ENCODE assay signal across 1 cellular context in genomic region chr19:4361152-4362037, GRCh38.
TF ChIP-seq lines count a peak whose summit lies in the region.

No MANE protein-coding gene starts in this region.

TF ChIP-seq in HEK293, 187 proteins besides CTCF, POLR2A, EP300 and RAD21 (continued from another document):
- TF ChIP-seq AEBP2 (tag by site-specific recombination; IDR thresholded peaks at IDR 0.05; ENCODE audit: borderline replicate concordance) (no peak), ZNF416 (tag by site-specific recombination; IDR thresholded peaks at IDR 0.05) (no peak), ZNF266 (tag by site-specific recombination; IDR thresholded peaks at IDR 0.05; ENCODE audit: low read depth) (no peak), ZNF394 (tag by site-specific recombination; IDR thresholded peaks at IDR 0.05; ENCODE audit: borderline replicate concordance) (peak; percentile 75; the same call in 1 of the 2 replicates), ZNF658 (tag by site-specific recombination; IDR thresholded peaks at IDR 0.05) (no peak), GLIS2 (tag by site-specific recombination; IDR thresholded peaks at IDR 0.05) (0 out of 2 replicates have a peak, but pooled peaks have one; percentile 36)
TF ChIP-seq in HEK293: peak in this region for 5.
